Comparison of ENCODE assay signal across 13 cellular contexts in the genomic region with DNA sequence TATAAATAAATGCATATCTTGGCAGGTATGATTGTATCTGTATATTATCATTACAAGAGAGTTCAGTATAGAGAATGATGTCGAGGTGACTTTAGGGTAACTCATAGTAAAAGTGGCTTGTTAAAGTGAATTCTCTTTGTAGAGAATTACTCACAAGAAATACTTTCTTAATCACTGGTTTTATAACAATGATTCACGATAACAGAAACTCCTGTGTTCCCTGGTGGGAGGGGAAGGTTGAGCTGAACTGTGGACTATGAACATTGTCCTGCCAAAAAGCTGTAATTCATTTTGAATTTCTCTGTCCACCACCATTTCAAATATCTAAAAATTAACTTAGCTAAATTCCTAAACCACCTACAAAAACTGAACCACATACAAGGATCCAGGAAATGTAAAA. TPM values are rescaled to one million over a fixed set of nuclear protein-coding genes. Genes with fewer than 3 reads are reported as not detected.
A peak's percentile ranks its signal among the peaks of the same experiment; 100 is the strongest.
DNase-seq lines count a peak whose midpoint lies in the region; ATAC-seq lines count a peak whose summit lies in the region.
"Had no signal": no experiment of that assay in that cellular context is flagged by ENCODE, and none has a peak within 500 bp of the region (broad histone marks: within the 10 kb centered on the region; RNA-seq: fewer than 3 reads in every experiment).

No MANE protein-coding gene starts in this region.

- intact Hi-C loops in left colon (cut with DNase I, micrococcal nuclease) = no loop called here

- peak; percentile 69 for DNase-seq in A172 (ENCODE audit: low spot score)
- DNase-seq in ELR (ENCODE audit: low read depth) = peak; percentile 88
- peak; percentile 63 for DNase-seq in amniotic epithelial cell (ENCODE audit: low read depth)
- no peak for DNase-seq in left colon
- no peak for DNase-seq in DMS 273 treated with DMSO at 0.1 percent for 48 hours (lab: John Stamatoyannopoulos, UW)
- DNase-seq in KG1 (lab: John Stamatoyannopoulos, UW) = no peak
- DNase-seq in DMS79 (lab: John Stamatoyannopoulos, UW) = no peak
- DNase-seq: C1 segment of cervical spinal cord, naive B cell, NCI-H1417, NCI-H69 had no signal

- peak; percentile 81 for ATAC-seq in left colon
- no peak for ATAC-seq in GM18907 (IDR thresholded peaks at IDR 0.05; ENCODE audit: unreplicated experiment)
- ATAC-seq: WTC11 had no signal

RNA-seq across cellular contexts. Expression of gene TPMT, which starts 7.7 kb away (rescaled TPM):
- total RNA-seq in A172 (2014; rRNA removed; shearing (Covaris generic)) = 15.4 and 17.9 TPM in 2 replicates
- total RNA-seq in left colon = 10 to 100 TPM; 53.4 to 60.0 TPM

RNA-seq across cellular contexts. Expression of gene KDM1B, which starts 8.1 kb away (rescaled TPM):
- 9.3 and 11.2 TPM in 2 replicates for total RNA-seq in A172 (2014; rRNA removed; shearing (Covaris generic))
- 10 to 100 TPM; 33.7 to 38.3 TPM for total RNA-seq in left colon

RNA-seq across cellular contexts. Expression of gene NHLRC1, which starts 24.7 kb away (rescaled TPM):
- total RNA-seq in A172 (2014; rRNA removed; shearing (Covaris generic)) = not detected in 2 replicates
- 1 to 10 TPM; 2.3 TPM for total RNA-seq in left colon

Comparison
In these comparisons a context has a peak if more than half of its experiments do, and no peak if none do; other contexts are left out.
1. DNase-seq: peak in A172 (single experiment), ELR (single experiment) and amniotic epithelial cell (single experiment); none in left colon (0 of 2), DMS 273 treated with DMSO at 0.1 percent for 48 hours (single experiment), KG1 (single experiment) and DMS79 (single experiment).